ENCODE assay signal across 1 cellular context in the genomic region with DNA sequence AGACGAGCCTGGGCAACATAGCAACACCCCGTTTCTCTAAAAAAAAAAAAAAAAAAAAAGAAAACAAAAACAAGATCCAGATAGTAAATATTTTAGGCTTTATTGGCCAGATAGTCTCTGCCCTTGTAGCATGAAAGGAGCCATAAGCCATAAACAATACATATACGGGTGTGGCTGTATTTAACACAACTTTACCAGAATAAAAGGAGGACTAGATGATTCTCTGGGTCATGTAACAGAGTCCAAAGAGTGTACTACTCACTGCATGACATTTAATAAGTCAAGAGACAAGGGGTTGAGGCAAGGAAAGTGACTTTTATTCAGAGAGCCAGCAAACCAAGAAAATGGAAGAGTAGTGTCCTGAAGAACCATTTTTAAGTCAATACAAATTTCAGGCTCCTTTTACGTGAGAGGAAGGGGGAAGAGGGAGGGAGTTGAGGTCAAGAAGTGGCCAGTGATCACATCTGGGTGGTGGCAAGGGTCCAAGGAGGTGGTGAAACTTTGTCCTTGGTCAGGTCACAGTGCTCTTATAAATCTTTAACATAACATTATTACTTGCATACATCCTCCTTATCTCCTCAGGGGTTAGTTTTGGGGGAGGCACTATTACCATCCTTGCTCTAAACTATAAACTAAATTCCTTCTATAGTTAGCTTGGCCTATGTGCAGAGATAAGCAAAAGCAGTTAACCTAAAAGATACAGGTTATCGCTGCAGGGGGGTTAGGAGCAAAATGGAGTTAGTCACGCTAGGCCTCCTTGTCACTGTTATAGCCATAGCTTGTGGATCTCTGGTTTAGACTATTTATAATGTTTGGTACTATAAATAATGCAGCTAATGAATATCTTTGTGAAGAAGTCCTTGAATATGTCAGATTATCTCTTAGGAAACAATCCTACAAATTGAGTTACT.
TF ChIP-seq lines count a peak whose summit lies in the region.

No MANE protein-coding gene starts in this region.

TF ChIP-seq in K562, 482 proteins besides CTCF, POLR2A, EP300 and RAD21 (continued from another document and continues in another):
- TF ChIP-seq, protein P1, sequence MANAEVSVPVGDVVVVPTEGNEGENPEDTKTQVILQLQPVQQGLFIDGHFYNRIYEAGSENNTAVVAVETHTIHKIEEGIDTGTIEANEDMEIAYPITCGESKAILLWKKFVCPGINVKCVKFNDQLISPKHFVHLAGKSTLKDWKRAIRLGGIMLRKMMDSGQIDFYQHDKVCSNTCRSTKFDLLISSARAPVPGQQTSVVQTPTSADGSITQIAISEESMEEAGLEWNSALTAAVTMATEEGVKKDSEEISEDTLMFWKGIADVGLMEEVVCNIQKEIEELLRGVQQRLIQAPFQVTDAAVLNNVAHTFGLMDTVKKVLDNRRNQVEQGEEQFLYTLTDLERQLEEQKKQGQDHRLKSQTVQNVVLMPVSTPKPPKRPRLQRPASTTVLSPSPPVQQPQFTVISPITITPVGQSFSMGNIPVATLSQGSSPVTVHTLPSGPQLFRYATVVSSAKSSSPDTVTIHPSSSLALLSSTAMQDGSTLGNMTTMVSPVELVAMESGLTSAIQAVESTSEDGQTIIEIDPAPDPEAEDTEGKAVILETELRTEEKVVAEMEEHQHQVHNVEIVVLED (CRISPR knock-in tag; IDR thresholded peaks at IDR 0.05) = peak; percentile 64
- TF ChIP-seq ZNF79 (CRISPR knock-in tag; IDR thresholded peaks at IDR 0.05; ENCODE audit: low read depth) (peak; percentile 85), ZNF239 (CRISPR knock-in tag; IDR thresholded peaks at IDR 0.05) (peak; percentile 80), BRF1 (IDR thresholded peaks at IDR 0.05; ENCODE audit: borderline replicate concordance, extremely low read depth, insufficient read length) (no peak), ZNF668 (CRISPR knock-in tag; IDR thresholded peaks at IDR 0.05) (peak; percentile 92), GTF2A2 (tag; IDR thresholded peaks at IDR 0.05) (peak; percentile 68; the same call in 1 of the 2 replicates), ZNF175 (CRISPR knock-in tag; IDR thresholded peaks at IDR 0.05; ENCODE audit: low read depth) (peak; percentile 93), ZNF324 (CRISPR knock-in tag; IDR thresholded peaks at IDR 0.05) (peak; percentile 55; the same call in 1 of the 2 replicates), RBFOX2 (IDR thresholded peaks at IDR 0.05; ENCODE audit: low read depth, low read length) (no peak), ZNF584 (CRISPR knock-in tag; IDR thresholded peaks at IDR 0.05; ENCODE audit: low read depth) (peak; percentile 85), ZNF212 (CRISPR knock-in tag; IDR thresholded peaks at IDR 0.05) (no peak), NFIC (IDR thresholded peaks at IDR 0.05) (peak; percentile 59), ZNF445 (CRISPR knock-in tag; IDR thresholded peaks at IDR 0.05; ENCODE audit: low read depth) (peak; percentile 73; the same call in 1 of the 2 replicates), MCM3 (IDR thresholded peaks at IDR 0.05) (no peak), CEBPB (tag; IDR thresholded peaks at IDR 0.05) (0 out of 2 replicates have a peak, but pooled peaks have one; percentile 26), ZFPM2 (CRISPR knock-in tag; IDR thresholded peaks at IDR 0.05) (no peak), GABPB2 (CRISPR knock-in tag; conservative IDR thresholded peaks at IDR 0.05) (no peak), SRSF3 (IDR thresholded peaks at IDR 0.05; ENCODE audit: insufficient read depth, low read length) (no peak), MECOM (CRISPR knock-in tag; IDR thresholded peaks at IDR 0.05) (peak; percentile 80; the same call in 1 of the 2 replicates), ZKSCAN8 (CRISPR knock-in tag; IDR thresholded peaks at IDR 0.05) (peak; percentile 58; the same call in 1 of the 2 replicates), ZNF589 (CRISPR knock-in tag; IDR thresholded peaks at IDR 0.05; ENCODE audit: low read depth) (peak; percentile 58; the same call in 1 of the 2 replicates), ZNF311 (CRISPR knock-in tag; IDR thresholded peaks at IDR 0.05) (peak; percentile 93), KLF6 (CRISPR knock-in tag; IDR thresholded peaks at IDR 0.05; ENCODE audit: borderline replicate concordance) (peak; percentile 95), KDM2B (CRISPR knock-in tag; IDR thresholded peaks at IDR 0.05) (no peak), RCOR1 (IDR thresholded peaks at IDR 0.05; ENCODE audit: borderline replicate concordance in 1 of 2, low read depth in 2 of 2, low read length in 2 of 2) (0 out of 4 replicates have a peak, but pooled peaks of 1 of the 2 experiments have one; percentile 27), DDX20 (tag; IDR thresholded peaks at IDR 0.05; ENCODE audit: low read depth) (peak; percentile 85), ZNF75A (CRISPR knock-in tag; IDR thresholded peaks at IDR 0.05) (peak; percentile 77; the same call in 1 of the 2 replicates), ZNF197 (CRISPR knock-in tag; IDR thresholded peaks at IDR 0.05; ENCODE audit: low read depth) (peak; percentile 86), U2AF2 (optimal IDR thresholded peaks at IDR 0.05; ENCODE audit: low read depth, low read length) (no peak), NFXL1 (CRISPR knock-in tag; IDR thresholded peaks at IDR 0.05) (peak; percentile 83), SMAD4 (CRISPR knock-in tag; conservative IDR thresholded peaks at IDR 0.05) (peak; percentile 87), KDM1A (IDR thresholded peaks at IDR 0.05) (peak; percentile 26 to 54; a peak in 3 of 4 replicates), ZNF41 (CRISPR knock-in tag; conservative IDR thresholded peaks at IDR 0.05) (peak; percentile 94), BDP1 (IDR thresholded peaks at IDR 0.05; ENCODE audit: insufficient read depth, insufficient read length) (no peak), PTRF (tag; IDR thresholded peaks at IDR 0.05) (peak; percentile 91), POLR2H (tag; IDR thresholded peaks at IDR 0.05; ENCODE audit: low read depth) (no peak), ZNF165 (CRISPR knock-in tag; IDR thresholded peaks at IDR 0.05; ENCODE audit: borderline replicate concordance) (peak; percentile 87; the same call in 1 of the 2 replicates)
- TF ChIP-seq, protein P2, sequence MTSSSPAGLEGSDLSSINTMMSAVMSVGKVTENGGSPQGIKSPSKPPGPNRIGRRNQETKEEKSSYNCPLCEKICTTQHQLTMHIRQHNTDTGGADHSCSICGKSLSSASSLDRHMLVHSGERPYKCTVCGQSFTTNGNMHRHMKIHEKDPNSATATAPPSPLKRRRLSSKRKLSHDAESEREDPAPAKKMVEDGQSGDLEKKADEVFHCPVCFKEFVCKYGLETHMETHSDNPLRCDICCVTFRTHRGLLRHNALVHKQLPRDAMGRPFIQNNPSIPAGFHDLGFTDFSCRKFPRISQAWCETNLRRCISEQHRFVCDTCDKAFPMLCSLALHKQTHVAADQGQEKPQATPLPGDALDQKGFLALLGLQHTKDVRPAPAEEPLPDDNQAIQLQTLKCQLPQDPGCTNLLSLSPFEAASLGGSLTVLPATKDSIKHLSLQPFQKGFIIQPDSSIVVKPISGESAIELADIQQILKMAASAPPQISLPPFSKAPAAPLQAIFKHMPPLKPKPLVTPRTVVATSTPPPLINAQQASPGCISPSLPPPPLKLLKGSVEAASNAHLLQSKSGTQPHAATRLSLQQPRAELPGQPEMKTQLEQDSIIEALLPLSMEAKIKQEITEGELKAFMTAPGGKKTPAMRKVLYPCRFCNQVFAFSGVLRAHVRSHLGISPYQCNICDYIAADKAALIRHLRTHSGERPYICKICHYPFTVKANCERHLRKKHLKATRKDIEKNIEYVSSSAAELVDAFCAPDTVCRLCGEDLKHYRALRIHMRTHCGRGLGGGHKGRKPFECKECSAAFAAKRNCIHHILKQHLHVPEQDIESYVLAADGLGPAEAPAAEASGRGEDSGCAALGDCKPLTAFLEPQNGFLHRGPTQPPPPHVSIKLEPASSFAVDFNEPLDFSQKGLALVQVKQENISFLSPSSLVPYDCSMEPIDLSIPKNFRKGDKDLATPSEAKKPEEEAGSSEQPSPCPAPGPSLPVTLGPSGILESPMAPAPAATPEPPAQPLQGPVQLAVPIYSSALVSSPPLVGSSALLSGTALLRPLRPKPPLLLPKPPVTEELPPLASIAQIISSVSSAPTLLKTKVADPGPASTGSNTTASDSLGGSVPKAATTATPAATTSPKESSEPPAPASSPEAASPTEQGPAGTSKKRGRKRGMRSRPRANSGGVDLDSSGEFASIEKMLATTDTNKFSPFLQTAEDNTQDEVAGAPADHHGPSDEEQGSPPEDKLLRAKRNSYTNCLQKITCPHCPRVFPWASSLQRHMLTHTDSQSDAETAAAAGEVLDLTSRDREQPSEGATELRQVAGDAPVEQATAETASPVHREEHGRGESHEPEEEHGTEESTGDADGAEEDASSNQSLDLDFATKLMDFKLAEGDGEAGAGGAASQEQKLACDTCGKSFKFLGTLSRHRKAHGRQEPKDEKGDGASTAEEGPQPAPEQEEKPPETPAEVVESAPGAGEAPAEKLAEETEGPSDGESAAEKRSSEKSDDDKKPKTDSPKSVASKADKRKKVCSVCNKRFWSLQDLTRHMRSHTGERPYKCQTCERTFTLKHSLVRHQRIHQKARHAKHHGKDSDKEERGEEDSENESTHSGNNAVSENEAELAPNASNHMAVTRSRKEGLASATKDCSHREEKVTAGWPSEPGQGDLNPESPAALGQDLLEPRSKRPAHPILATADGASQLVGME (CRISPR knock-in tag; IDR thresholded peaks at IDR 0.05) = 0 out of 2 replicates have a peak, but pooled peaks have one; percentile 71
- TF ChIP-seq, protein P3, sequence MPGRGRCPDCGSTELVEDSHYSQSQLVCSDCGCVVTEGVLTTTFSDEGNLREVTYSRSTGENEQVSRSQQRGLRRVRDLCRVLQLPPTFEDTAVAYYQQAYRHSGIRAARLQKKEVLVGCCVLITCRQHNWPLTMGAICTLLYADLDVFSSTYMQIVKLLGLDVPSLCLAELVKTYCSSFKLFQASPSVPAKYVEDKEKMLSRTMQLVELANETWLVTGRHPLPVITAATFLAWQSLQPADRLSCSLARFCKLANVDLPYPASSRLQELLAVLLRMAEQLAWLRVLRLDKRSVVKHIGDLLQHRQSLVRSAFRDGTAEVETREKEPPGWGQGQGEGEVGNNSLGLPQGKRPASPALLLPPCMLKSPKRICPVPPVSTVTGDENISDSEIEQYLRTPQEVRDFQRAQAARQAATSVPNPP (IDR thresholded peaks at IDR 0.05; ENCODE audit: borderline replicate concordance, insufficient read depth, insufficient read length) = no peak
- TF ChIP-seq, protein P4, sequence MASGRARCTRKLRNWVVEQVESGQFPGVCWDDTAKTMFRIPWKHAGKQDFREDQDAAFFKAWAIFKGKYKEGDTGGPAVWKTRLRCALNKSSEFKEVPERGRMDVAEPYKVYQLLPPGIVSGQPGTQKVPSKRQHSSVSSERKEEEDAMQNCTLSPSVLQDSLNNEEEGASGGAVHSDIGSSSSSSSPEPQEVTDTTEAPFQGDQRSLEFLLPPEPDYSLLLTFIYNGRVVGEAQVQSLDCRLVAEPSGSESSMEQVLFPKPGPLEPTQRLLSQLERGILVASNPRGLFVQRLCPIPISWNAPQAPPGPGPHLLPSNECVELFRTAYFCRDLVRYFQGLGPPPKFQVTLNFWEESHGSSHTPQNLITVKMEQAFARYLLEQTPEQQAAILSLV (tag; IDR thresholded peaks at IDR 0.05) = peak; percentile 83
- TF ChIP-seq, protein P5, sequence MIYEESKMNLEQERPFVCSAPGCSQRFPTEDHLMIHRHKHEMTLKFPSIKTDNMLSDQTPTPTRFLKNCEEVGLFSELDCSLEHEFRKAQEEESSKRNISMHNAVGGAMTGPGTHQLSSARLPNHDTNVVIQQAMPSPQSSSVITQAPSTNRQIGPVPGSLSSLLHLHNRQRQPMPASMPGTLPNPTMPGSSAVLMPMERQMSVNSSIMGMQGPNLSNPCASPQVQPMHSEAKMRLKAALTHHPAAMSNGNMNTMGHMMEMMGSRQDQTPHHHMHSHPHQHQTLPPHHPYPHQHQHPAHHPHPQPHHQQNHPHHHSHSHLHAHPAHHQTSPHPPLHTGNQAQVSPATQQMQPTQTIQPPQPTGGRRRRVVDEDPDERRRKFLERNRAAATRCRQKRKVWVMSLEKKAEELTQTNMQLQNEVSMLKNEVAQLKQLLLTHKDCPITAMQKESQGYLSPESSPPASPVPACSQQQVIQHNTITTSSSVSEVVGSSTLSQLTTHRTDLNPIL (CRISPR knock-in tag; IDR thresholded peaks at IDR 0.05) = 0 out of 2 replicates have a peak, but pooled peaks have one; percentile 39
- TF ChIP-seq, protein P6, sequence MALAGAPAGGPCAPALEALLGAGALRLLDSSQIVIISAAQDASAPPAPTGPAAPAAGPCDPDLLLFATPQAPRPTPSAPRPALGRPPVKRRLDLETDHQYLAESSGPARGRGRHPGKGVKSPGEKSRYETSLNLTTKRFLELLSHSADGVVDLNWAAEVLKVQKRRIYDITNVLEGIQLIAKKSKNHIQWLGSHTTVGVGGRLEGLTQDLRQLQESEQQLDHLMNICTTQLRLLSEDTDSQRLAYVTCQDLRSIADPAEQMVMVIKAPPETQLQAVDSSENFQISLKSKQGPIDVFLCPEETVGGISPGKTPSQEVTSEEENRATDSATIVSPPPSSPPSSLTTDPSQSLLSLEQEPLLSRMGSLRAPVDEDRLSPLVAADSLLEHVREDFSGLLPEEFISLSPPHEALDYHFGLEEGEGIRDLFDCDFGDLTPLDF (CRISPR knock-in tag; IDR thresholded peaks at IDR 0.05) = no peak
- TF ChIP-seq, protein P7, sequence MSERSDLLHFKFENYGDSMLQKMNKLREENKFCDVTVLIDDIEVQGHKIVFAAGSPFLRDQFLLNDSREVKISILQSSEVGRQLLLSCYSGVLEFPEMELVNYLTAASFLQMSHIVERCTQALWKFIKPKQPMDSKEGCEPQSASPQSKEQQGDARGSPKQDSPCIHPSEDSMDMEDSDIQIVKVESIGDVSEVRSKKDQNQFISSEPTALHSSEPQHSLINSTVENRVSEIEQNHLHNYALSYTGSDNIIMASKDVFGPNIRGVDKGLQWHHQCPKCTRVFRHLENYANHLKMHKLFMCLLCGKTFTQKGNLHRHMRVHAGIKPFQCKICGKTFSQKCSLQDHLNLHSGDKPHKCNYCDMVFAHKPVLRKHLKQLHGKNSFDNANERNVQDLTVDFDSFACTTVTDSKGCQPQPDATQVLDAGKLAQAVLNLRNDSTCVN (CRISPR knock-in tag; IDR thresholded peaks at IDR 0.05) = no peak
- TF ChIP-seq, protein P8, sequence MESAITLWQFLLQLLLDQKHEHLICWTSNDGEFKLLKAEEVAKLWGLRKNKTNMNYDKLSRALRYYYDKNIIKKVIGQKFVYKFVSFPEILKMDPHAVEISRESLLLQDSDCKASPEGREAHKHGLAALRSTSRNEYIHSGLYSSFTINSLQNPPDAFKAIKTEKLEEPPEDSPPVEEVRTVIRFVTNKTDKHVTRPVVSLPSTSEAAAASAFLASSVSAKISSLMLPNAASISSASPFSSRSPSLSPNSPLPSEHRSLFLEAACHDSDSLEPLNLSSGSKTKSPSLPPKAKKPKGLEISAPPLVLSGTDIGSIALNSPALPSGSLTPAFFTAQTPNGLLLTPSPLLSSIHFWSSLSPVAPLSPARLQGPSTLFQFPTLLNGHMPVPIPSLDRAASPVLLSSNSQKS (CRISPR knock-in tag; IDR thresholded peaks at IDR 0.05) = peak; percentile 83; the same call in 1 of the 2 replicates
- TF ChIP-seq, protein P9, sequence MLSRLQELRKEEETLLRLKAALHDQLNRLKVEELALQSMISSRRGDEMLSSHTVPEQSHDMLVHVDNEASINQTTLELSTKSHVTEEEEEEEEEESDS (CRISPR knock-in tag; IDR thresholded peaks at IDR 0.05) = 0 out of 2 replicates have a peak, but pooled peaks have one; percentile 43
